Comparison of ENCODE assay signal across 33 cellular contexts in genomic region chr12:13597166-13597565, GRCh38.
"Had no signal": no experiment of that assay in that cellular context is flagged by ENCODE, and none has a peak within 500 bp of the region (broad histone marks: within the 10 kb centered on the region; RNA-seq: fewer than 3 reads in every experiment).

No MANE protein-coding gene starts in this region.

- DNase-seq: activated B cell treated with CpG ODN at 0.5 μM for 24 hours; activated CD4-positive, alpha-beta T cell treated with anti-CD3 and anti-CD28 coated beads for 48 hours; activated CD4-positive, alpha-beta T cell treated with anti-CD3 and anti-CD28 coated beads, Interleukin-2, amount 50 U/mL, for 1 hour; activated CD4-positive, alpha-beta T cell treated with anti-CD3 and anti-CD28 coated beads, Interleukin-2, amount 50 U/mL, for 48 hours; activated CD8-positive, alpha-beta memory T cell treated with anti-CD3 and anti-CD28 coated beads for 24 hours; activated CD8-positive, alpha-beta T cell treated with anti-CD3 and anti-CD28 coated beads for 36 hours; activated effector memory CD4-positive, alpha-beta T cell treated with anti-CD3 and anti-CD28 coated beads, Interleukin-2, amount 50 U/mL, for 16 hours; activated naive CD4-positive, alpha-beta T cell treated with anti-CD3 and anti-CD28 coated beads for 36 hours; activated naive CD8-positive, alpha-beta T cell treated with anti-CD3 and anti-CD28 coated beads for 36 hours; activated naive CD8-positive, alpha-beta T cell treated with anti-CD3 and anti-CD28 coated beads, Interleukin-2, amount 50 U/mL, for 24 hours; activated T-cell treated with anti-CD3 and anti-CD28 coated beads, Interleukin-2, amount 50 U/mL, for 1 hour; activated T-cell treated with anti-CD3 and anti-CD28 coated beads, Interleukin-2, amount 50 U/mL, for 48 hours; adrenal gland; amygdala; aorta; body of pancreas; effector memory CD4-positive, alpha-beta T cell; erythroblast; foreskin keratinocyte; gastrocnemius medialis; glutamatergic neuron; heart left ventricle; T-helper 1 cell; T-helper 17 cell; T1000; WERI-Rb-1 had no signal

- H3K4me1 ChIP-seq: adrenal gland, body of pancreas, esophagus muscularis mucosa, foreskin keratinocyte, gastrocnemius medialis had no signal

- H3K27me3 Mint-ChIP-seq: activated B cell treated with CpG ODN at 0.5 μM for 24 hours; activated CD8-positive, alpha-beta T cell treated with anti-CD3 and anti-CD28 coated beads for 36 hours; activated naive CD4-positive, alpha-beta T cell treated with anti-CD3 and anti-CD28 coated beads, Interleukin-2, amount 50 U/mL, for 24 hours had no signal

- H3K27ac Mint-ChIP-seq: activated B cell treated with CpG ODN at 0.5 μM for 24 hours; activated CD8-positive, alpha-beta T cell treated with anti-CD3 and anti-CD28 coated beads for 36 hours; activated naive CD4-positive, alpha-beta T cell treated with anti-CD3 and anti-CD28 coated beads for 36 hours; activated naive CD4-positive, alpha-beta T cell treated with anti-CD3 and anti-CD28 coated beads, Interleukin-2, amount 50 U/mL, for 24 hours; activated naive CD8-positive, alpha-beta T cell treated with anti-CD3 and anti-CD28 coated beads for 36 hours; activated naive CD8-positive, alpha-beta T cell treated with anti-CD3 and anti-CD28 coated beads, Interleukin-2, amount 50 U/mL, for 24 hours; activated T-helper 1 cell treated with anti-CD3 and anti-CD28 coated beads, Interleukin-12 subunit alpha, Interleukin-12 subunit beta, Interleukin-2, Interleukin-4 antibody, amounts not matched to agents 30 ng/mL and 10 ng/mL and 1 ng/mL, durations not matched to agents 14 hours and 24 hours and 36 hours; activated T-helper 2 cell treated with anti-CD3 and anti-CD28 coated beads, Interferon-gamma antibody, Interleukin-2, Interleukin-4, amounts not matched to agents 10 μg/mL and 5 μg/mL and 100 μg/mL, durations not matched to agents 14 hours and 24 hours and 36 hours; T-helper 17 cell; T-helper 2 cell treated with Interferon-gamma antibody and Interleukin-4, amounts not matched to agents 5 μg/mL and 100 μg/mL, for 36 hours had no signal

- H3K4me3 Mint-ChIP-seq: activated B cell treated with CpG ODN at 0.5 μM for 24 hours; activated CD8-positive, alpha-beta T cell treated with anti-CD3 and anti-CD28 coated beads for 36 hours; activated naive CD4-positive, alpha-beta T cell treated with anti-CD3 and anti-CD28 coated beads for 36 hours; activated naive CD4-positive, alpha-beta T cell treated with anti-CD3 and anti-CD28 coated beads, Interleukin-2, amount 50 U/mL, for 24 hours; activated naive CD8-positive, alpha-beta T cell treated with anti-CD3 and anti-CD28 coated beads for 36 hours; activated naive CD8-positive, alpha-beta T cell treated with anti-CD3 and anti-CD28 coated beads, Interleukin-2, amount 50 U/mL, for 24 hours; activated T-helper 1 cell treated with anti-CD3 and anti-CD28 coated beads, Interleukin-12 subunit alpha, Interleukin-12 subunit beta, Interleukin-2, Interleukin-4 antibody, amounts not matched to agents 30 ng/mL and 10 ng/mL and 1 ng/mL, durations not matched to agents 14 hours and 24 hours and 36 hours; T-helper 17 cell; T-helper 2 cell treated with Interferon-gamma antibody and Interleukin-4, amounts not matched to agents 5 μg/mL and 100 μg/mL, for 36 hours had no signal

- H3K36me3 ChIP-seq: adrenal gland, esophagus muscularis mucosa, gastrocnemius medialis, heart left ventricle, WERI-Rb-1 had no signal

- H3K9me3 Mint-ChIP-seq: activated B cell treated with CpG ODN at 0.5 μM for 24 hours; activated CD8-positive, alpha-beta T cell treated with anti-CD3 and anti-CD28 coated beads for 36 hours; activated naive CD4-positive, alpha-beta T cell treated with anti-CD3 and anti-CD28 coated beads for 36 hours; activated naive CD4-positive, alpha-beta T cell treated with anti-CD3 and anti-CD28 coated beads, Interleukin-2, amount 50 U/mL, for 24 hours; activated naive CD8-positive, alpha-beta T cell treated with anti-CD3 and anti-CD28 coated beads for 36 hours; activated T-helper 1 cell treated with anti-CD3 and anti-CD28 coated beads, Interleukin-12 subunit alpha, Interleukin-12 subunit beta, Interleukin-2, Interleukin-4 antibody, amounts not matched to agents 30 ng/mL and 10 ng/mL and 1 ng/mL, durations not matched to agents 14 hours and 24 hours and 36 hours; activated T-helper 2 cell treated with anti-CD3 and anti-CD28 coated beads, Interferon-gamma antibody, Interleukin-2, Interleukin-4, amounts not matched to agents 10 μg/mL and 5 μg/mL and 100 μg/mL, durations not matched to agents 14 hours and 24 hours and 36 hours; T-helper 2 cell treated with Interferon-gamma antibody and Interleukin-4, amounts not matched to agents 5 μg/mL and 100 μg/mL, for 36 hours had no signal

- H3K4me3 ChIP-seq: adrenal gland, body of pancreas, esophagus muscularis mucosa, gastrocnemius medialis, heart left ventricle had no signal

- H3K27ac ChIP-seq: adrenal gland, body of pancreas, esophagus muscularis mucosa, foreskin keratinocyte, gastrocnemius medialis, heart left ventricle, WERI-Rb-1 had no signal

- H3K36me3 Mint-ChIP-seq: activated naive CD4-positive, alpha-beta T cell treated with anti-CD3 and anti-CD28 coated beads, Interleukin-2, amount 50 U/mL, for 24 hours; activated naive CD8-positive, alpha-beta T cell treated with anti-CD3 and anti-CD28 coated beads for 36 hours had no signal

- FAIRE-seq: colon had no signal

- ATAC-seq: activated CD4-positive, CD25-positive, alpha-beta regulatory T cell treated with anti-CD3 and anti-CD28 coated beads, Interleukin-2, amount 50 U/mL, for 24 hours; activated CD8-positive, alpha-beta T cell treated with anti-CD3 and anti-CD28 coated beads for 36 hours; activated naive CD8-positive, alpha-beta T cell treated with anti-CD3 and anti-CD28 coated beads, Interleukin-2, amount 50 U/mL, for 24 hours; body of pancreas; foreskin keratinocyte; gastrocnemius medialis; heart left ventricle; T-helper 17 cell had no signal

- H3K9me3 ChIP-seq: adrenal gland, body of pancreas, esophagus muscularis mucosa, gastrocnemius medialis, heart left ventricle had no signal

- H3K27me3 ChIP-seq: adrenal gland, body of pancreas, esophagus muscularis mucosa, foreskin keratinocyte, gastrocnemius medialis, heart left ventricle had no signal

- H3K4me1 Mint-ChIP-seq: activated naive CD4-positive, alpha-beta T cell treated with anti-CD3 and anti-CD28 coated beads, Interleukin-2, amount 50 U/mL, for 24 hours; activated naive CD8-positive, alpha-beta T cell treated with anti-CD3 and anti-CD28 coated beads, Interleukin-2, amount 50 U/mL, for 24 hours had no signal
